2 cellular contexts compared by ENCODE assay signal in genomic region chr4:119707336-119707735, GRCh38.
A peak's percentile ranks its signal among the peaks of the same experiment; 100 is the strongest.
TF ChIP-seq lines count a peak whose summit lies in the region.

No MANE protein-coding gene starts in this region.

TF ChIP-seq in IMR-90, 13 proteins besides CTCF, POLR2A, EP300 and RAD21 (continued from another document):
- TF ChIP-seq BHLHE40 (IDR thresholded peaks at IDR 0.05; ENCODE audit: low read depth, low read length) = no peak
- no peak for TF ChIP-seq MAFK (IDR thresholded peaks at IDR 0.05; ENCODE audit: low read depth, low read length)
- no peak for TF ChIP-seq MXI1 (IDR thresholded peaks at IDR 0.05; ENCODE audit: borderline replicate concordance, low read depth, low read length)
- TF ChIP-seq RCOR1 (IDR thresholded peaks at IDR 0.05; ENCODE audit: insufficient replicate concordance, low read length) = no peak
- TF ChIP-seq FOS (IDR thresholded peaks at IDR 0.05; ENCODE audit: low read depth, low read length) = no peak
- TF ChIP-seq USF2 (IDR thresholded peaks at IDR 0.05; ENCODE audit: low read depth, low read length) = no peak

TF ChIP-seq in liver, 16 proteins besides CTCF, POLR2A, EP300 and RAD21 (continued from another document):
- TF ChIP-seq REST (IDR thresholded peaks at IDR 0.05) (peak; percentile 57), FOXA1 (IDR thresholded peaks at IDR 0.05) (peak; percentile 95), ZBTB33 (IDR thresholded peaks at IDR 0.05) (peak; percentile 79), FOXA2 (IDR thresholded peaks at IDR 0.05) (peak; percentile 98), HNF4G (IDR thresholded peaks at IDR 0.05) (peak; percentile 85), RXRA (IDR thresholded peaks at IDR 0.05) (peak; percentile 98 to 99), SP1 (IDR thresholded peaks at IDR 0.05) (peak; percentile 92), JUND (IDR thresholded peaks at IDR 0.05) (peak; percentile 63 to 88), EGR1 (IDR thresholded peaks at IDR 0.05; ENCODE audit: low read depth in 2 of 2) (peak in 1 of 2 donors; percentile 69), YY1 (IDR thresholded peaks at IDR 0.05) (peak; percentile 73), GABPA (IDR thresholded peaks at IDR 0.05 in 1 of 2, conservative IDR thresholded peaks at IDR 0.05 in 1 of 2) (peak in 1 of 2 donors; percentile 38), MAX (IDR thresholded peaks at IDR 0.05) (peak; percentile 84)
